Comparison of ENCODE assay signal across 25 cellular contexts in the genomic region with DNA sequence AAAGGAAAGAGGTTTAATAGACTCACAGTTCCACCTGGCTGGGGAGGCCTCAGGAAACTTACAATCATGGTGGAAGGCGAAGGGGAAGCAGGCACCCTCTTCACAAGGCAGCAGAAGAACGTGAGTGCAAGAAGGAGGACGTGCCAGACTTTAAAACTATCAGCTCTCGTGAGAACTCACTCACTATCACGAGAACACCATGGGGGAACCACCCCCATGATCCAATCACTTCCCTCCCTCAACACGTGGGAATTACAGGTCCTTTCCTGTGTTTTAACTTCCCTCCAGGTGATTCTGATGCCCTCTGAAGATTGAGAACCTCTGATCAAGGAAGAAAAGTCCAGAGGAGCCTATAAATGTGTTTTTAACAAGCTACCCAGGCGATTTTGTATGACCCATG.
"Had no signal": no experiment of that assay in that cellular context is flagged by ENCODE, and none has a peak within 500 bp of the region (broad histone marks: within the 10 kb centered on the region; RNA-seq: fewer than 3 reads in every experiment).

No MANE protein-coding gene starts in this region.

- DNase-seq: activated CD4-positive, alpha-beta T cell treated with anti-CD3 and anti-CD28 coated beads for 1 hour; activated CD4-positive, alpha-beta T cell treated with anti-CD3 and anti-CD28 coated beads, Interleukin-2, amount 50 U/mL, for 1 hour; activated CD8-positive, alpha-beta T cell treated with anti-CD3 and anti-CD28 coated beads, Interleukin-2, amount 10 ng/mL, durations not matched to agents 7 days and 5 days; activated effector memory CD4-positive, alpha-beta T cell treated with Interleukin-2 at 50 U/mL for 16 hours; activated naive CD4-positive, alpha-beta T cell treated with anti-CD3 and anti-CD28 coated beads for 36 hours; activated naive CD8-positive, alpha-beta T cell treated with anti-CD3 and anti-CD28 coated beads for 36 hours; adrenal gland; cortex of kidney; effector memory CD8-positive, alpha-beta T cell; head of caudate nucleus; hippocampal formation; kidney; mucosa of descending colon; stimulated activated CD4-positive, alpha-beta T cell treated with anti-CD3 and anti-CD28 coated beads, Interleukin-12 subunit alpha, Interleukin-12 subunit beta, amount 100 ng/mL, for 4 hours; stimulated activated CD4-positive, alpha-beta T cell treated with anti-CD3 and anti-CD28 coated beads, Interleukin-4, amount 100 ng/mL, for 1 hour; stimulated activated naive CD8-positive, alpha-beta T cell treated with anti-CD3 and anti-CD28 coated beads, Interleukin-15, Interleukin-2, amounts not matched to agents 100 U/mL and 50 U/mL, for 24 hours; T-helper 2 cell; testis; trophoblast cell had no signal

- H3K9me3 ChIP-seq: adrenal gland, testis had no signal

- ATAC-seq: activated CD8-positive, alpha-beta T cell treated with anti-CD3 and anti-CD28 coated beads, Interleukin-2, amount 10 ng/mL, durations not matched to agents 7 days and 5 days; effector memory CD8-positive, alpha-beta T cell; mucosa of descending colon; natural killer cell treated with Interleukin-12 subunit alpha and Interleukin-12 subunit beta and Interleukin-15 and Interleukin-18, amount 100 ng/mL, for 72 hours; sciatic nerve; stimulated activated naive CD8-positive, alpha-beta T cell treated with anti-CD3 and anti-CD28 coated beads, Interleukin-15, Interleukin-2, amounts not matched to agents 100 U/mL and 50 U/mL, for 24 hours; WTC11 had no signal

- H3K4me1 ChIP-seq: testis had no signal

- H3K4me3 ChIP-seq: adrenal gland, ascending aorta, cardiac muscle cell, mucosa of descending colon, skin epidermis, testis had no signal

- H3K36me3 ChIP-seq: adrenal gland, ascending aorta, cardiac muscle cell had no signal

- H3K27ac ChIP-seq: adrenal gland, ascending aorta, cardiac muscle cell, skin epidermis, testis had no signal

- H3K27me3 ChIP-seq: testis had no signal
